1 cellular context compared by ENCODE assay signal in the genomic region with DNA sequence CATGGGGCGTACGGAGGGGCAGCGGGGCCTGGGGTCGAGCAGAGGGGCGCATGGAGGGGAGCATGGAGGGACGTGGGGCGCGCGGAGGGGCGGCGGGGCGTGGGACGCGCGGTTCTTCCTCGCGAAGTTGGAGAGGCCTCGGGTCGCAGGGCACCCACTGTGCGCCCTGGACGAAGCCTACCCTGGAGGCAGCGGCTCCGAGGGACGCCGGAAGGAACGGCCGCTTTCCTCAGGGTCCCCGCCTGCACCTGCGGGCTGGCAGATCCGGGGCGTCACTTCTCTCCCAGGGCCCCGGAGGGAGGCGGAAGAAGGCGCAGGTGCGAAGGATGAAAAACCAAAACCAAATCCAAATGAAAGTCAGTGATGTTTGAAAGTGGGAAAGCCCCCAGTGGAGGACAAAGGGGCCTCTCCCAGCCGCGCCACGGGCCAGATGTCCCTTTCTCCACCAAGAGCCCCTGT.
TF ChIP-seq lines count a peak whose summit lies in the region.

No MANE protein-coding gene starts in this region.

TF ChIP-seq in IMR-90, 13 proteins besides CTCF, POLR2A, EP300 and RAD21:
- TF ChIP-seq MAZ (IDR thresholded peaks at IDR 0.05; ENCODE audit: borderline replicate concordance, low read depth, low read length) (no peak), MAFK (IDR thresholded peaks at IDR 0.05; ENCODE audit: low read depth, low read length) (no peak), RFX5 (IDR thresholded peaks at IDR 0.05; ENCODE audit: low read depth, low read length) (no peak), NFE2L2 (IDR thresholded peaks at IDR 0.05; ENCODE audit: low read depth, low read length) (no peak)
- TF ChIP-seq, protein P1, sequence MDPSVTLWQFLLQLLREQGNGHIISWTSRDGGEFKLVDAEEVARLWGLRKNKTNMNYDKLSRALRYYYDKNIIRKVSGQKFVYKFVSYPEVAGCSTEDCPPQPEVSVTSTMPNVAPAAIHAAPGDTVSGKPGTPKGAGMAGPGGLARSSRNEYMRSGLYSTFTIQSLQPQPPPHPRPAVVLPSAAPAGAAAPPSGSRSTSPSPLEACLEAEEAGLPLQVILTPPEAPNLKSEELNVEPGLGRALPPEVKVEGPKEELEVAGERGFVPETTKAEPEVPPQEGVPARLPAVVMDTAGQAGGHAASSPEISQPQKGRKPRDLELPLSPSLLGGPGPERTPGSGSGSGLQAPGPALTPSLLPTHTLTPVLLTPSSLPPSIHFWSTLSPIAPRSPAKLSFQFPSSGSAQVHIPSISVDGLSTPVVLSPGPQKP (IDR thresholded peaks at IDR 0.05; ENCODE audit: borderline replicate concordance, low read depth, low read length) = no peak
- TF ChIP-seq, protein P2, sequence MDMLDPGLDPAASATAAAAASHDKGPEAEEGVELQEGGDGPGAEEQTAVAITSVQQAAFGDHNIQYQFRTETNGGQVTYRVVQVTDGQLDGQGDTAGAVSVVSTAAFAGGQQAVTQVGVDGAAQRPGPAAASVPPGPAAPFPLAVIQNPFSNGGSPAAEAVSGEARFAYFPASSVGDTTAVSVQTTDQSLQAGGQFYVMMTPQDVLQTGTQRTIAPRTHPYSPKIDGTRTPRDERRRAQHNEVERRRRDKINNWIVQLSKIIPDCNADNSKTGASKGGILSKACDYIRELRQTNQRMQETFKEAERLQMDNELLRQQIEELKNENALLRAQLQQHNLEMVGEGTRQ (IDR thresholded peaks at IDR 0.05; ENCODE audit: low read depth, low read length) = no peak
